20 cellular contexts compared by ENCODE assay signal in genomic region chr18:28650860-28651259, GRCh38.
"Had no signal": no experiment of that assay in that cellular context is flagged by ENCODE, and none has a peak within 500 bp of the region (broad histone marks: within the 10 kb centered on the region; RNA-seq: fewer than 3 reads in every experiment).

No MANE protein-coding gene starts in this region.

- H3K4me2 ChIP-seq: KMS-11 had no signal

- ATAC-seq: activated CD8-positive, alpha-beta T cell treated with anti-CD3 and anti-CD28 coated beads, Interleukin-2, amount 10 ng/mL, durations not matched to agents 7 days and 5 days; WTC11 had no signal

- H3K4me1 ChIP-seq: SJSA1 had no signal

- H3K9ac ChIP-seq: KMS-11 had no signal

- H3K36me3 ChIP-seq: MG63, SJSA1 had no signal

- DNase-seq: activated CD4-positive, alpha-beta T cell treated with anti-CD3 and anti-CD28 coated beads for 48 hours; activated CD4-positive, alpha-beta T cell treated with anti-CD3 and anti-CD28 coated beads, Interleukin-2, amount 50 U/mL, for 4 hours; activated CD4-positive, CD25-positive, alpha-beta regulatory T cell treated with anti-CD3 and anti-CD28 coated beads, Interleukin-2, amount 50 U/mL, for 72 hours; activated CD8-positive, alpha-beta memory T cell treated with anti-CD3 and anti-CD28 coated beads, Interleukin-2, amount 50 U/mL, for 48 hours; activated CD8-positive, alpha-beta T cell treated with anti-CD3 and anti-CD28 coated beads, Interleukin-2, amount 10 ng/mL, durations not matched to agents 7 days and 5 days; activated naive CD4-positive, alpha-beta T cell; activated T-cell treated with anti-CD3 and anti-CD28 coated beads, Interleukin-2, amount 50 U/mL, for 1 hour; amniotic stem cell; central memory CD4-positive, alpha-beta T cell; MG63; NCI-H1105; NCI-H1436; NCI-H1694 treated with DMSO at 0.1 percent for 48 hours; NCI-H2029 treated with DMSO at 0.1 percent for 48 hours; NCI-H510A treated with DMSO at 0.1 percent for 48 hours; NCI-H69; SHP77 had no signal

- H3K4me3 ChIP-seq: MG63, SJSA1 had no signal

- H3K27ac ChIP-seq: KMS-11, SJSA1 had no signal

- H3K27me3 ChIP-seq: MG63, SJSA1 had no signal

- H3K9me3 ChIP-seq: MG63, SJSA1 had no signal
